In the genomic region with DNA sequence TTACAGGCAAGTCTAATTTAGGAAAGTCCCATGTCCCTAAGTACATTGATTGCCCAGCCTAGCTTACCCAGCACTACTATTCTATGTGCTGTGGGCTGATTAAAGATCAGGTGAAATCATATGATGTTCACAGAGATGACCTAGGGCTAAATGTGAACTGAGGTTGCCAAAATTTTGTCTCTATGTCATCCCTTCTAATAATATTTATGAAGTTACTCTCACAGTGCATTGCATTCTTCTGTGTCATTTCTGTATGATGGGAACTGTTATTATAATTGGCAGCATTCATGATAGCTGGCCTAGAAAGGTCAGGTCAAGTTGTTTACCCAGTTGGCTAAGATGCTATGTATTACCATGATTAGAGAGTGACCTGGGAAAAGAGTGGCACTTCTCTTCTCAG, we compare ENCODE assay signal across 26 cellular contexts. TPM values are rescaled to one million over a fixed set of nuclear protein-coding genes. Genes with fewer than 3 reads are reported as not detected.
DNase-seq lines count a peak whose midpoint lies in the region; ATAC-seq and TF ChIP-seq lines count a peak whose summit lies in the region.
"Had no signal": no experiment of that assay in that cellular context is flagged by ENCODE, and none has a peak within 500 bp of the region (broad histone marks: within the 10 kb centered on the region; RNA-seq: fewer than 3 reads in every experiment).

No MANE protein-coding gene starts in this region.

- TF ChIP-seq EP300 in esophagus muscularis mucosa (IDR thresholded peaks at IDR 0.05) (no peak), upper lobe of left lung (IDR thresholded peaks at IDR 0.05) (peak in 2 of 4 donors; percentile 21 to 69)

- H3K36me3 ChIP-seq in heart left ventricle (peaks cover 4 to 17% (median 9%) of the 10 kb centered on the region in 9 donors), esophagus muscularis mucosa (peaks cover 5 to 22% (median 6%) of the 10 kb centered on the region in 4 donors), psoas muscle (ENCODE audit: insufficient read depth in 1 of 2, low read depth in 1 of 2) (peaks cover 2 to 12% of the 10 kb centered on the region in 2 donors), upper lobe of left lung (peaks cover 0 to 14% (median 5%) of the 10 kb centered on the region in 4 donors)
- H3K36me3 ChIP-seq: BE2C, neutrophil had no signal

- peak overlapping the region in 11 of 12 donors; percentile 67 to 99 (median 96) for H3K27ac ChIP-seq in heart left ventricle
- peak overlapping the region; percentile 93 to 99 (median 96) for H3K27ac ChIP-seq in esophagus muscularis mucosa (replicated peaks in 1 of 4)
- peak overlapping the region; percentile 98 for H3K27ac ChIP-seq in psoas muscle
- H3K27ac ChIP-seq in upper lobe of left lung = peak overlapping the region in 1 of 4 donors; percentile 31
- H3K27ac ChIP-seq: lower lobe of right lung, neutrophil, skin epidermis had no signal

- H3K4me1 ChIP-seq in heart left ventricle (peaks cover 2 to 51% (median 28%) of the 10 kb centered on the region in 12 donors), esophagus muscularis mucosa (peaks cover 24 to 39% (median 35%) of the 10 kb centered on the region in 4 donors), psoas muscle (peaks cover 23% of the 10 kb centered on the region), upper lobe of left lung (peaks cover 23 to 34% (median 28%) of the 10 kb centered on the region in 4 donors)
- H3K4me1 ChIP-seq: BE2C had no signal

- DNase-seq in heart left ventricle = no peak
- DNase-seq in left cardiac atrium = no peak
- no peak for DNase-seq in esophagus muscularis mucosa (ENCODE audit: extremely low spot score)
- DNase-seq in psoas muscle = no peak
- DNase-seq in NCI-H2081 treated with DMSO at 0.1 percent for 48 hours (lab: John Stamatoyannopoulos, UW) = no peak
- DNase-seq in upper lobe of left lung = no peak
- DNase-seq: ACHN; activated CD4-positive, alpha-beta T cell treated with anti-CD3 and anti-CD28 coated beads for 4 hours; activated CD8-positive, alpha-beta T cell treated with anti-CD3 and anti-CD28 coated beads, Interleukin-2, amount 10 ng/mL, durations not matched to agents 7 days and 5 days; activated naive CD4-positive, alpha-beta T cell treated with anti-CD3 and anti-CD28 coated beads, Interleukin-2, amount 10 ng/mL, durations not matched to agents 7 days and 5 days; adrenal gland; BE2C; CD8-positive, alpha-beta T cell; DMS 273 treated with DMSO at 0.1 percent for 48 hours; KBM-7; lower lobe of right lung; MM.1S; naive thymus-derived CD4-positive, alpha-beta T cell; NCI-H2081; NCI-H2227 treated with DMSO at 0.1 percent for 48 hours; NCI-H526; SW 1271 had no signal

- TF ChIP-seq POLR2A in heart left ventricle (IDR thresholded peaks at IDR 0.05) (no peak), esophagus muscularis mucosa (IDR thresholded peaks at IDR 0.05; ENCODE audit: low read depth) (no peak), upper lobe of left lung (IDR thresholded peaks at IDR 0.05) (no peak)

- H3K4me3 ChIP-seq in heart left ventricle (no peak overlapping the region), esophagus muscularis mucosa (no peak overlapping the region), psoas muscle (peak overlapping the region; percentile 14), upper lobe of left lung (no peak overlapping the region)
- H3K4me3 ChIP-seq: adrenal gland, lower lobe of right lung, skin epidermis had no signal

- peak; percentile 16 to 48 (median 43) for ATAC-seq in heart left ventricle
- ATAC-seq in left cardiac atrium = no peak
- peak; percentile 56 to 67 (median 60) for ATAC-seq in psoas muscle
- no peak for ATAC-seq in upper lobe of left lung (ENCODE audit: low FRiP score in 2 of 2)
- no peak for ATAC-seq in HG03378 (IDR thresholded peaks at IDR 0.05; ENCODE audit: unreplicated experiment)
- ATAC-seq: activated CD8-positive, alpha-beta T cell treated with anti-CD3 and anti-CD28 coated beads, Interleukin-2, amount 10 ng/mL, durations not matched to agents 7 days and 5 days; CD8-positive, alpha-beta T cell; lower lobe of right lung; naive thymus-derived CD4-positive, alpha-beta T cell; stimulated activated memory B cell treated with anti-CD40 and anti-IgM and Interleukin-4, amounts not matched to agents 10 μg/mL and 1 μg/mL and 100 μg/mL, for 72 hours had no signal

- intact Hi-C loops in heart left ventricle (cut with DNase I) = loop anchor here in 7 of 10 donors (5.0 kb wide), 3 partner anchors 52 to 88 kb away; no protein-coding TSS in a partner anchor
- intact Hi-C loops in left cardiac atrium (cut with DNase I) = loop anchor here (5.0 kb wide), 3 partner anchors 47 to 83 kb away; no protein-coding TSS in a partner anchor
- intact Hi-C loops in esophagus muscularis mucosa (cut with DNase I) = loop anchor here (5.0 kb wide), 1 partner anchor 83 kb away; no protein-coding TSS in a partner anchor
- intact Hi-C loops in psoas muscle (cut with DNase I) = loop anchor here (2.0 to 5.0 kb wide), 2 partner anchors 52 to 54 kb away; no protein-coding TSS in a partner anchor

- H3K27me3 ChIP-seq in heart left ventricle (no peaks in the 10 kb centered on the region), esophagus muscularis mucosa (no peaks in the 10 kb centered on the region), psoas muscle (ENCODE audit: insufficient read depth in 3 of 3, low read length in 2 of 3) (no peaks in the 10 kb centered on the region), upper lobe of left lung (no peaks in the 10 kb centered on the region)
- H3K27me3 ChIP-seq: adrenal gland had no signal

- H3K9me3 ChIP-seq in heart left ventricle = no peaks in the 10 kb centered on the region
- no peaks in the 10 kb centered on the region for H3K9me3 ChIP-seq in esophagus muscularis mucosa
- no peaks in the 10 kb centered on the region for H3K9me3 ChIP-seq in psoas muscle
- H3K9me3 ChIP-seq in upper lobe of left lung = no peaks in the 10 kb centered on the region
- H3K9me3 ChIP-seq: adrenal gland, BE2C, lower lobe of right lung, neutrophil had no signal

- TF ChIP-seq CTCF in heart left ventricle (IDR thresholded peaks at IDR 0.05) (no peak), esophagus muscularis mucosa (IDR thresholded peaks at IDR 0.05) (no peak), psoas muscle (IDR thresholded peaks at IDR 0.05) (no peak), upper lobe of left lung (IDR thresholded peaks at IDR 0.05) (no peak)

RNA-seq across cellular contexts. Expression of gene PDK4, which starts 2.8 kb away (rescaled TPM):
- total RNA-seq in heart left ventricle = 1,000 to 10,000 TPM in 2 of 9 donors, 100 to 1,000 TPM in 5, 10 to 100 TPM in 2; 45.6 to 4,362 (median 173) TPM
- polyA plus RNA-seq in heart left ventricle = 100 to 1,000 TPM; 116 to 724 TPM
- total RNA-seq in left cardiac atrium = 100 to 1,000 TPM; 129 to 528 TPM
- 1,000 to 10,000 TPM in 1 of 4 donors, 100 to 1,000 TPM in 3; 165 to 1,138 (median 371) TPM for total RNA-seq in esophagus muscularis mucosa
- total RNA-seq in psoas muscle = 1,000 to 10,000 TPM in 2 of 4 donors, 100 to 1,000 TPM in 2; 386 to 3,046 (median 1,769) TPM
- 1,000 to 10,000 TPM in 2 of 3 donors, 100 to 1,000 TPM in 1; 174 to 2,971 (median 2,751) TPM for polyA plus RNA-seq in psoas muscle
- 100 to 1,000 TPM; 111 to 427 (median 160) TPM for total RNA-seq in upper lobe of left lung
- total RNA-seq: activated CD8-positive, alpha-beta T cell treated with anti-CD3 and anti-CD28 coated beads, Interleukin-2, amount 10 ng/mL, durations not matched to agents 7 days and 5 days; CD8-positive, alpha-beta T cell had no signal
- polyA plus RNA-seq: naive thymus-derived CD4-positive, alpha-beta T cell had no signal

Comparison
In these comparisons a context has a peak if more than half of its experiments do, and no peak if none do; other contexts are left out.
1. ATAC-seq: peak in heart left ventricle (4 of 4) and psoas muscle (4 of 4); none in left cardiac atrium (0 of 2), upper lobe of left lung (0 of 2) and HG03378 (single experiment).